In genomic region chr6:46221221-46221793, GRCh38 we compare ENCODE assay signal across 8 cellular contexts. TPM values are rescaled to one million over a fixed set of nuclear protein-coding genes. Genes with fewer than 3 reads are reported as not detected.
DNase-seq lines count a peak whose midpoint lies in the region; ATAC-seq and TF ChIP-seq lines count a peak whose summit lies in the region.

No MANE protein-coding gene starts in this region.

- H3K36me3 ChIP-seq in lower lobe of right lung = no peaks in the 10 kb centered on the region

- H3K27me3 ChIP-seq in lower lobe of right lung (ENCODE audit: low read depth) = no peaks in the 10 kb centered on the region

- ATAC-seq in GM21528 (IDR thresholded peaks at IDR 0.05; ENCODE audit: low FRiP score, unreplicated experiment) = peak; percentile 63
- ATAC-seq in HG03575 (IDR thresholded peaks at IDR 0.05; ENCODE audit: extremely low read depth, insufficient number of reproducible peaks, low FRiP score, unreplicated experiment) = peak; percentile 43
- peak; percentile 48 to 67 for ATAC-seq in lower lobe of right lung

- H3K9me3 ChIP-seq in lower lobe of right lung = no peaks in the 10 kb centered on the region

- DNase-seq in DMS 273 (lab: John Stamatoyannopoulos, UW; ENCODE audit: unreplicated experiment) (peak; percentile 65), DMS 273 treated with DMSO at 0.1 percent for 48 hours (lab: John Stamatoyannopoulos, UW) (no peak), NOMO-1 (lab: John Stamatoyannopoulos, UW; ENCODE audit: unreplicated experiment in 2 of 2) (peak; percentile 30 to 75), coronary artery (ENCODE audit: low spot score) (no peak), lower lobe of right lung (no peak), NCI-H446 (lab: John Stamatoyannopoulos, UW) (no peak)

- H3K27ac ChIP-seq in coronary artery (peak overlapping the region in 1 of 2 donors; percentile 72), lower lobe of right lung (no peak overlapping the region)

- TF ChIP-seq CTCF in coronary artery (IDR thresholded peaks at IDR 0.05) (peak; percentile 52), lower lobe of right lung (IDR thresholded peaks at IDR 0.05) (peak; percentile 75)

- intact Hi-C loops in lower lobe of right lung (cut with DNase I) = no loop called here

- no peak overlapping the region for H3K4me3 ChIP-seq in coronary artery
- no peak overlapping the region for H3K4me3 ChIP-seq in lower lobe of right lung

- peaks cover 5% of the 10 kb centered on the region for H3K4me1 ChIP-seq in lower lobe of right lung

RNA-seq across cellular contexts. Expression of gene ENPP5, which starts 50.5 kb away (rescaled TPM):
- total RNA-seq in lower lobe of right lung = 11.4 TPM

Comparison
In these comparisons a context has a peak if more than half of its experiments do, and no peak if none do; other contexts are left out.
1. DNase-seq: peak in DMS 273 (single experiment) and NOMO-1 (2 of 2); none in DMS 273 treated with DMSO at 0.1 percent for 48 hours (single experiment), coronary artery (single experiment), lower lobe of right lung (single experiment) and NCI-H446 (0 of 2).
2. Peak in every context shown above with its lines, with median percentiles within 50 percentile points of each other: ATAC-seq.